18 cellular contexts compared by ENCODE assay signal in genomic region chr7:151568951-151569652, GRCh38. TPM values are rescaled to one million over a fixed set of nuclear protein-coding genes. Genes with fewer than 3 reads are reported as not detected.
DNase-seq lines count a peak whose midpoint lies in the region; ATAC-seq and TF ChIP-seq lines count a peak whose summit lies in the region.
"Had no signal": no experiment of that assay in that cellular context is flagged by ENCODE, and none has a peak within 500 bp of the region (broad histone marks: within the 10 kb centered on the region; RNA-seq: fewer than 3 reads in every experiment).

No MANE protein-coding gene starts in this region.

- no peak overlapping the region for H3K4me3 ChIP-seq in SK-N-MC
- no peak overlapping the region for H3K4me3 ChIP-seq in prostate gland
- H3K4me3 ChIP-seq: A549, GM23338 had no signal

- no peak overlapping the region for H3K4me3 Mint-ChIP-seq in nephron
- H3K4me3 Mint-ChIP-seq in natural killer cell treated with Interleukin-12 subunit alpha and Interleukin-12 subunit beta and Interleukin-15 and Interleukin-18, amount 100 ng/mL, for 72 hours: no peak overlapping the region
- H3K4me3 Mint-ChIP-seq: CD4-positive, alpha-beta T cell; GM23338; HFFc6 had no signal

- TF ChIP-seq CTCF in nephron (IDR thresholded peaks at IDR 0.05; ENCODE audit: unreplicated experiment in 3 of 3): no peak
- TF ChIP-seq CTCF in prostate gland (IDR thresholded peaks at IDR 0.05): no peak

- TF ChIP-seq POLR2A in prostate gland (IDR thresholded peaks at IDR 0.05): no peak

- intact Hi-C loops in prostate gland (cut with DNase I): loop anchor here (5.0 kb wide), 3 partner anchors 58 to 188 kb away; no protein-coding TSS in a partner anchor

- H3K9me3 Mint-ChIP-seq in nephron: no peaks in the 10 kb centered on the region
- no peaks in the 10 kb centered on the region for H3K9me3 Mint-ChIP-seq in natural killer cell treated with Interleukin-12 subunit alpha and Interleukin-12 subunit beta and Interleukin-15 and Interleukin-18, amount 100 ng/mL, for 72 hours
- H3K9me3 Mint-ChIP-seq: CD4-positive, alpha-beta T cell; GM23338; HFFc6 had no signal

- H3K9ac ChIP-seq in SK-N-MC (ENCODE audit: insufficient read length): peak overlapping the region; percentile 6

- no peak for ATAC-seq in natural killer cell treated with Interleukin-12 subunit alpha and Interleukin-12 subunit beta and Interleukin-15 and Interleukin-18, amount 100 ng/mL, for 72 hours
- no peak for ATAC-seq in GM18909 (IDR thresholded peaks at IDR 0.05; ENCODE audit: poor library complexity, unreplicated experiment)
- ATAC-seq: A549, GM23338 had no signal

- peak overlapping the region; percentile 55 to 86 (median 63) for H3K27ac Mint-ChIP-seq in nephron
- no peak overlapping the region for H3K27ac Mint-ChIP-seq in natural killer cell treated with Interleukin-12 subunit alpha and Interleukin-12 subunit beta and Interleukin-15 and Interleukin-18, amount 100 ng/mL, for 72 hours
- H3K27ac Mint-ChIP-seq: CD4-positive, alpha-beta T cell; GM23338; HFFc6 had no signal

- H3K4me1 ChIP-seq in prostate gland (replicated peaks): no peaks in the 10 kb centered on the region
- H3K4me1 ChIP-seq: A549, Caco-2 had no signal

- H3K36me3 Mint-ChIP-seq in nephron (ENCODE audit: low read depth): peaks cover 6% of the 10 kb centered on the region
- H3K36me3 Mint-ChIP-seq in natural killer cell treated with Interleukin-12 subunit alpha and Interleukin-12 subunit beta and Interleukin-15 and Interleukin-18, amount 100 ng/mL, for 72 hours: no peaks in the 10 kb centered on the region

- 42% methylated on average over 13 of the region's 13 CpGs for WGBS in prostate gland

- H3K36me3 ChIP-seq in SK-N-MC (ENCODE audit: insufficient read depth, low read length) (peaks cover 3% of the 10 kb centered on the region; the same call in 1 of the 2 replicates), prostate gland (no peaks in the 10 kb centered on the region)

- peaks cover 9% of the 10 kb centered on the region for H3K4me1 Mint-ChIP-seq in nephron
- no peaks in the 10 kb centered on the region for H3K4me1 Mint-ChIP-seq in natural killer cell treated with Interleukin-12 subunit alpha and Interleukin-12 subunit beta and Interleukin-15 and Interleukin-18, amount 100 ng/mL, for 72 hours (ENCODE audit: low read depth in 2 of 2)

- H3K27ac ChIP-seq in SK-N-MC (no peak overlapping the region), prostate gland (peak overlapping the region; percentile 11 to 55)
- H3K27ac ChIP-seq: 22Rv1, A549, C4-2B, HL-60 had no signal

- H3K27me3 Mint-ChIP-seq in nephron (ENCODE audit: low read depth): no peaks in the 10 kb centered on the region
- H3K27me3 Mint-ChIP-seq in natural killer cell treated with Interleukin-12 subunit alpha and Interleukin-12 subunit beta and Interleukin-15 and Interleukin-18, amount 100 ng/mL, for 72 hours: no peaks in the 10 kb centered on the region
- H3K27me3 Mint-ChIP-seq: CD4-positive, alpha-beta T cell had no signal

- no peaks in the 10 kb centered on the region for H3K27me3 ChIP-seq in prostate gland (replicated peaks; ENCODE audit: insufficient read depth)

- H3K9me3 ChIP-seq in SK-N-MC (ENCODE audit: low read depth, low read length) (no peaks in the 10 kb centered on the region), prostate gland (no peaks in the 10 kb centered on the region)
- H3K9me3 ChIP-seq: A549, Caco-2 had no signal

- DNase-seq in activated CD8-positive, alpha-beta memory T cell treated with anti-CD3 and anti-CD28 coated beads for 24 hours: peak; percentile 13
- DNase-seq in activated CD8-positive, alpha-beta memory T cell treated with anti-CD3 and anti-CD28 coated beads, Interleukin-2, amount 50 U/mL, for 4 hours: no peak
- no peak for DNase-seq in SK-N-MC (ENCODE audit: low read depth, low spot score)
- DNase-seq in prostate gland (ENCODE audit: low spot score): peak; percentile 49
- no peak for DNase-seq in SIG-M5 treated with dmso at 0.1 percent for 504 hours (lab: John Stamatoyannopoulos, UW; ENCODE audit: unreplicated experiment)
- no peak for DNase-seq in natural killer cell treated with Interleukin-12 subunit alpha and Interleukin-12 subunit beta and Interleukin-15 and Interleukin-18, amount 100 ng/mL, for 72 hours (ENCODE audit: low spot score)
- DNase-seq: AML-193; Caco-2; CD4-positive, alpha-beta T cell; HCEC 1CT; HFFc6 had no signal

RNA-seq across cellular contexts. Expression of gene RHEB, which starts 49.4 kb away (rescaled TPM):
- 10 to 100 TPM; 59.3 to 63.1 TPM for total RNA-seq in prostate gland
- total RNA-seq in natural killer cell treated with Interleukin-12 subunit alpha and Interleukin-12 subunit beta and Interleukin-15 and Interleukin-18, amount 100 ng/mL, for 72 hours: 10 to 100 TPM; 45.4 to 55.8 TPM

Comparison
In these comparisons a context has a peak if more than half of its experiments do, and no peak if none do; other contexts are left out.
1. DNase-seq: peak in activated CD8-positive, alpha-beta memory T cell treated with anti-CD3 and anti-CD28 coated beads for 24 hours (single experiment) and prostate gland (single experiment); none in activated CD8-positive, alpha-beta memory T cell treated with anti-CD3 and anti-CD28 coated beads, Interleukin-2, amount 50 U/mL, for 4 hours (single experiment), SK-N-MC (single experiment), SIG-M5 treated with dmso at 0.1 percent for 504 hours (single experiment) and natural killer cell treated with Interleukin-12 subunit alpha and Interleukin-12 subunit beta and Interleukin-15 and Interleukin-18, amount 100 ng/mL, for 72 hours (single experiment).
2. H3K27ac Mint-ChIP-seq: peak in nephron (3 of 3); none in natural killer cell treated with Interleukin-12 subunit alpha and Interleukin-12 subunit beta and Interleukin-15 and Interleukin-18, amount 100 ng/mL, for 72 hours (0 of 2).